ENCODE assay signal across 11 cellular contexts in the genomic region with DNA sequence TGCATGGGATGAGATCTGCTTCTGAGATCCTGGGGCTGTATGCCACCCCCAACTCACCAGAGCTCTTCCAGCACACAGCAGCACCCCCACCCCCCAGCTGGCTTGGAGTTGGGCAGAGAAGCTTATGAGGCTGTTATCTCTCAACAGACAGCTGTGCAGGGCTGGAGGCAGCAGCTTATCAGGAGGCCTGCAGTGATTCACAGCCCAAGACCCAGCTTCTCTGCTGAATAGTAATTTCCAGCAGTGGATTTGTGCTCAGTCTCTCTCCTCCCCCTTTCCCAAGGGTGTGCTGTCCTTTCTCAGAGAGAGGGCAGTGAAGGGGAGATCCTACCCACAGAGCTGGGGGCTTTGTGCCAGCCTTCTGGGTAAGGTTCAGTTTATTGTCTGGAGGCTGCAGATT. TPM values are rescaled to one million over a fixed set of nuclear protein-coding genes. Genes with fewer than 3 reads are reported as not detected.
DNase-seq lines count a peak whose midpoint lies in the region; ATAC-seq and TF ChIP-seq lines count a peak whose summit lies in the region.
"Had no signal": no experiment of that assay in that cellular context is flagged by ENCODE, and none has a peak within 500 bp of the region (broad histone marks: within the 10 kb centered on the region; RNA-seq: fewer than 3 reads in every experiment).

No MANE protein-coding gene starts in this region.

- H3K27me3 ChIP-seq in Caco-2 (replicated peaks; ENCODE audit: control insufficient read depth, insufficient read depth, low read length) = no peaks in the 10 kb centered on the region
- no peaks in the 10 kb centered on the region for H3K27me3 ChIP-seq in tibial artery
- peaks cover 0 to 46% of the 10 kb centered on the region in 2 donors for H3K27me3 ChIP-seq in left lung

- CTCF ChIA-PET in Caco-2 (lab: Charles Lee) = interaction anchor here (0.9 to 1.6 kb wide), 3 partner anchors 84 to 186 kb away, joined by 3 to 7 read pairs (median 3); no protein-coding TSS in a partner anchor

- H3K27me3 Mint-ChIP-seq in Caco-2 (ENCODE audit: insufficient read depth, unreplicated experiment) = no peaks in the 10 kb centered on the region
- peaks cover 48% of the 10 kb centered on the region for H3K27me3 Mint-ChIP-seq in mesothelial cell of epicardium (ENCODE audit: low read depth)

- H3K4me1 ChIP-seq in Caco-2 = peaks cover 14% of the 10 kb centered on the region
- peaks cover 4 to 55% (median 38%) of the 10 kb centered on the region in 4 donors for H3K4me1 ChIP-seq in tibial artery
- peaks cover 19 to 53% of the 10 kb centered on the region in 2 donors for H3K4me1 ChIP-seq in left lung

- H3K36me3 Mint-ChIP-seq in Caco-2 (ENCODE audit: insufficient read depth, unreplicated experiment) (peaks cover 18% of the 10 kb centered on the region), mesothelial cell of epicardium (no peaks in the 10 kb centered on the region)

- DNase-seq in Caco-2 (no peak), NCI-H2227 treated with DMSO at 0.1 percent for 48 hours (lab: John Stamatoyannopoulos, UW) (peak; percentile 17), coronary artery (ENCODE audit: low spot score) (no peak), mesothelial cell of epicardium (ENCODE audit: low spot score in 2 of 2, unreplicated experiment in 2 of 2) (no peak), tibial artery (no peak), left lung (no peak), middle frontal gyrus (ENCODE audit: extremely low spot score, low spot score) (no peak), C1 segment of cervical spinal cord (lab: John Stamatoyannopoulos, UW) (no peak)
- DNase-seq: activated T-cell treated with anti-CD3 and anti-CD28 coated beads, Interleukin-2, amount 50 U/mL, for 1 hour; foreskin melanocyte; stimulated activated CD4-positive, alpha-beta T cell treated with anti-CD3 and anti-CD28 coated beads, Interleukin-12 subunit alpha, Interleukin-12 subunit beta, amount 100 ng/mL, for 4 hours had no signal

- H3K36me3 ChIP-seq in Caco-2 (ENCODE audit: control insufficient read depth, insufficient read depth, low read length) (no peaks in the 10 kb centered on the region), tibial artery (no peaks in the 10 kb centered on the region), left lung (no peaks in the 10 kb centered on the region)

- peak overlapping the region; percentile 87 for H3K4me3 Mint-ChIP-seq in Caco-2 (ENCODE audit: unreplicated experiment)
- H3K4me3 Mint-ChIP-seq in mesothelial cell of epicardium = peak overlapping the region; percentile 56

- no peak for ATAC-seq in left lung

- no TSS peak for BruUV-seq in Caco-2 (replicated peaks; lab: Mats Ljungman, UMichigan)

- intact Hi-C loops in Caco-2 (cut with micrococcal nuclease; ENCODE audit: unreplicated experiment) (loop anchor here (5.0 kb wide), 1 partner anchor 112 kb away; a partner anchor contains a TSS), tibial artery (cut with DNase I; ENCODE audit: low total_unique reads) (loop anchor here (5.0 to 10.0 kb wide), 2 partner anchors 177 to 320 kb away; no protein-coding TSS in a partner anchor), left lung (cut with DNase I) (loop anchor here in 1 of 2 donors (5.0 to 10.0 kb wide), 2 partner anchors 182 to 320 kb away; no protein-coding TSS in a partner anchor)

- no peaks in the 10 kb centered on the region for H3K9me3 ChIP-seq in Caco-2
- H3K9me3 ChIP-seq in tibial artery = no peaks in the 10 kb centered on the region
- no peaks in the 10 kb centered on the region for H3K9me3 ChIP-seq in left lung

- peak overlapping the region; percentile 56; the same call in 1 of the 2 replicates for H3K4me3 ChIP-seq in Caco-2 (ENCODE audit: low read depth, low read length)
- peak overlapping the region; percentile 72 for H3K4me3 ChIP-seq in coronary artery
- H3K4me3 ChIP-seq in tibial artery = peak overlapping the region in 1 of 2 donors; percentile 83
- peak overlapping the region in 1 of 2 donors; percentile 59 for H3K4me3 ChIP-seq in left lung

- H3K4me1 Mint-ChIP-seq in Caco-2 (ENCODE audit: low read depth, unreplicated experiment) (peaks cover 14% of the 10 kb centered on the region), mesothelial cell of epicardium (peaks cover 31% of the 10 kb centered on the region)

- peak overlapping the region; percentile 64 for H3K27ac Mint-ChIP-seq in Caco-2 (ENCODE audit: unreplicated experiment)
- peak overlapping the region; percentile 73 for H3K27ac Mint-ChIP-seq in mesothelial cell of epicardium

- no peaks in the 10 kb centered on the region for H3K9me3 Mint-ChIP-seq in Caco-2 (ENCODE audit: unreplicated experiment)
- H3K9me3 Mint-ChIP-seq in mesothelial cell of epicardium = no peaks in the 10 kb centered on the region

- TF ChIP-seq CTCF in Caco-2 (IDR thresholded peaks at IDR 0.05; ENCODE audit: insufficient read depth in 1 of 2, low read depth in 1 of 2, low read length in 1 of 2, severe bottlenecking in 1 of 2, unreplicated experiment in 1 of 2) = no peak
- no peak for TF ChIP-seq CTCF in coronary artery (IDR thresholded peaks at IDR 0.05)
- TF ChIP-seq CTCF in mesothelial cell of epicardium (IDR thresholded peaks at IDR 0.05; ENCODE audit: unreplicated experiment) = no peak
- no peak for TF ChIP-seq CTCF in tibial artery (IDR thresholded peaks at IDR 0.05)
- no peak for TF ChIP-seq CTCF in left lung (IDR thresholded peaks at IDR 0.05)

- POLR2A ChIA-PET in Caco-2 (lab: Charles Lee) = interaction anchor here (0.5 to 1.1 kb wide), 5 partner anchors 17 to 82 kb away, joined by 3 to 7 read pairs (median 4); a partner anchor contains a TSS

- H3K27ac ChIP-seq in coronary artery (peak overlapping the region in 1 of 2 donors; percentile 99), tibial artery (no peak overlapping the region), left lung (no peak overlapping the region)

RNA-seq across cellular contexts. Expression of a gene that starts 2.1 kb away (rescaled TPM):
- total RNA-seq in Caco-2 (2022) (30.1 and 35.3 TPM in 2 replicates), mesothelial cell of epicardium (3.3 to 3.8 TPM (median 3.3 TPM) in 3 replicates), left lung (10 to 100 TPM; 13.8 to 14.1 TPM)

RNA-seq across cellular contexts. Expression of a gene that starts 16.6 kb away (rescaled TPM):
- total RNA-seq in Caco-2 (2022) (306 and 318 TPM in 2 replicates), mesothelial cell of epicardium (126 to 133 TPM (median 128 TPM) in 3 replicates), left lung (100 to 1,000 TPM; 170 TPM)

RNA-seq across cellular contexts. Expression of a gene that starts 40.8 kb away (rescaled TPM):
- total RNA-seq in Caco-2 (2022) (9.2 and 11.8 TPM in 2 replicates), mesothelial cell of epicardium (23.5 to 30.5 TPM (median 28.4 TPM) in 3 replicates), left lung (10 to 100 TPM in 1 of 2 donors, 1 to 10 TPM in 1; 1.9 to 20.1 TPM)

RNA-seq across cellular contexts. Expression of a gene that starts 47.9 kb away (rescaled TPM):
- total RNA-seq in Caco-2 (2022) (73.7 and 75.4 TPM in 2 replicates), mesothelial cell of epicardium (73.5 to 91.3 TPM (median 74.1 TPM) in 3 replicates), left lung (10 to 100 TPM; 66.0 to 84.7 TPM)
